17 cellular contexts compared by ENCODE assay signal in genomic region chr7:2090526-2091520, GRCh38.
DNase-seq lines count a peak whose midpoint lies in the region; ATAC-seq, FAIRE-seq and TF ChIP-seq lines count a peak whose summit lies in the region.
"Had no signal": no experiment of that assay in that cellular context is flagged by ENCODE, and none has a peak within 500 bp of the region (broad histone marks: within the 10 kb centered on the region; RNA-seq: fewer than 3 reads in every experiment).

No MANE protein-coding gene starts in this region.

- no peak overlapping the region for H4K8ac ChIP-seq in trophoblast cell (ENCODE audit: low read depth, low read length)

- H3K27me3 ChIP-seq in foreskin keratinocyte (no peaks in the 10 kb centered on the region), trophoblast cell (ENCODE audit: insufficient read depth, low read length) (no peaks in the 10 kb centered on the region)

- POLR2A ChIA-PET in WTC11 (lab: Charles Lee): no interaction called here
- POLR2A ChIA-PET in T-cell (lab: Charles Lee): no interaction called here

- no CpG with 5 or more reads among the region's 29 CpGs for WGBS in trophoblast cell (ENCODE audit: extremely low coverage, insufficient coverage, insufficient read length)

- no peak overlapping the region for H2AK5ac ChIP-seq in trophoblast cell (ENCODE audit: low read length)

- no peak for TF ChIP-seq CTCF in WTC11 (IDR thresholded peaks at IDR 0.05)
- no peak for TF ChIP-seq CTCF in foreskin keratinocyte (conservative IDR thresholded peaks at IDR 0.05)

- no peak overlapping the region for H2BK12ac ChIP-seq in trophoblast cell (ENCODE audit: low read length)

- H3K4me1 ChIP-seq in foreskin keratinocyte (no peaks in the 10 kb centered on the region), trophoblast cell (ENCODE audit: control insufficient read depth in 1 of 2, insufficient read depth in 2 of 2, low read length in 2 of 2) (peaks cover 0 to 6% of the 10 kb centered on the region in 2 experiments)

- H3K14ac ChIP-seq in trophoblast cell (ENCODE audit: low read length): no peak overlapping the region

- H2BK5ac ChIP-seq in trophoblast cell (ENCODE audit: low read depth, low read length, poor library complexity): no peak overlapping the region

- no peak overlapping the region for H3K4ac ChIP-seq in trophoblast cell (ENCODE audit: low read depth, low read length)

- ATAC-seq in WTC11 (no peak), foreskin keratinocyte (peak; percentile 55), T-cell (replicated peaks in 1 of 4) (no peak)

- no peaks in the 10 kb centered on the region for H3K9me3 ChIP-seq in trophoblast cell (ENCODE audit: insufficient read depth, low read depth, low read length)

- no peak overlapping the region for H4K91ac ChIP-seq in trophoblast cell (ENCODE audit: low read depth, low read length)

- H3K27ac Mint-ChIP-seq in WTC11 (peak overlapping the region; percentile 51; the same call in 1 of the 2 replicates), T-cell (no peak overlapping the region)
- H3K27ac Mint-ChIP-seq: B cell; CD4-positive, alpha-beta T cell; HFFc6 had no signal

- H3K27ac ChIP-seq in foreskin keratinocyte (peak overlapping the region; percentile 19), trophoblast cell (ENCODE audit: low read depth, low read length) (no peak overlapping the region)

- H3K18ac ChIP-seq in trophoblast cell (ENCODE audit: low read length): peak overlapping the region; percentile 21

- no peaks in the 10 kb centered on the region for H3K79me1 ChIP-seq in trophoblast cell (ENCODE audit: low read length)

- DNase-seq in WTC11 (ENCODE audit: low spot score) (no peak), foreskin keratinocyte (peak; percentile 48 to 55), trophoblast cell (no peak), urothelium cell line (ENCODE audit: low spot score) (no peak), T-cell (no peak), LoVo (ENCODE audit: low spot score) (no peak), HUDEP-2 (lab: John Stamatoyannopoulos, UW; ENCODE audit: unreplicated experiment in 76 of 76) (no peak)
- DNase-seq in activated naive CD4-positive, alpha-beta T cell treated with Interleukin-2 at 50 U/mL for 16 hours: no peak
- DNase-seq: C1 segment of cervical spinal cord; Calu3; CD4-positive, alpha-beta T cell; DMS 273 treated with DMSO at 0.1 percent for 48 hours; HCEC 1CT; HFFc6 had no signal

- H2AFZ ChIP-seq in trophoblast cell (ENCODE audit: insufficient read depth, low read length, poor library complexity): no peak overlapping the region

- FAIRE-seq in urothelium cell line (lab: Jason Lieb, UNC): peak; percentile 74
- FAIRE-seq: A204.1, HTR-8/SVneo had no signal

- H4K12ac ChIP-seq in trophoblast cell (ENCODE audit: low read depth, low read length): no peak overlapping the region

- H3K4me3 Mint-ChIP-seq in WTC11 (no peak overlapping the region), T-cell (no peak overlapping the region)
- H3K4me3 Mint-ChIP-seq: B cell; CD4-positive, alpha-beta T cell; HFFc6 had no signal

- no peaks in the 10 kb centered on the region for H3K27me3 Mint-ChIP-seq in WTC11 (ENCODE audit: low read depth)
- no peaks in the 10 kb centered on the region for H3K27me3 Mint-ChIP-seq in T-cell
- H3K27me3 Mint-ChIP-seq: B cell; CD4-positive, alpha-beta T cell had no signal

- H3K9me3 Mint-ChIP-seq in WTC11 (peaks cover 12% of the 10 kb centered on the region), T-cell (no peaks in the 10 kb centered on the region)
- H3K9me3 Mint-ChIP-seq: CD4-positive, alpha-beta T cell; HFFc6 had no signal

- H3K4me3 ChIP-seq in trophoblast cell (ENCODE audit: low read depth, low read length): no peak overlapping the region

- CTCF ChIA-PET in WTC11 (lab: Charles Lee): no interaction called here
- CTCF ChIA-PET in T-cell (lab: Charles Lee): no interaction called here

- H3K36me3 Mint-ChIP-seq in WTC11 (peaks cover 16% of the 10 kb centered on the region), T-cell (peaks cover 16% of the 10 kb centered on the region)

- H2BK120ac ChIP-seq in trophoblast cell (ENCODE audit: insufficient read depth, low read length, poor library complexity): no peak overlapping the region

- no peak overlapping the region for H3K23ac ChIP-seq in trophoblast cell (ENCODE audit: low read length)

- H3K4me1 Mint-ChIP-seq in WTC11 (no peaks in the 10 kb centered on the region), T-cell (peaks cover 10 to 25% (median 10%) of the 10 kb centered on the region in 3 donors)

- H3K36me3 ChIP-seq in trophoblast cell (ENCODE audit: control insufficient read depth in 1 of 2, insufficient read depth in 2 of 2, low read length in 2 of 2): peaks cover 0 to 4% of the 10 kb centered on the region in 2 experiments

- H3K4me2 ChIP-seq in trophoblast cell (ENCODE audit: low read length): no peak overlapping the region

- no peaks in the 10 kb centered on the region for H3K79me2 ChIP-seq in trophoblast cell (ENCODE audit: control insufficient read depth, insufficient read depth, low read length, poor library complexity)

- H3K9ac ChIP-seq in trophoblast cell (ENCODE audit: low read length): no peak overlapping the region

TF ChIP-seq in WTC11, 78 proteins besides CTCF, POLR2A, EP300 and RAD21 (continues in another document):
- no peak for TF ChIP-seq FOXK1 (CRISPR knock-in tag; IDR thresholded peaks at IDR 0.05)
- no peak for TF ChIP-seq NR1H2 (CRISPR knock-in tag; IDR thresholded peaks at IDR 0.05)
- no peak for TF ChIP-seq ZBTB43 (CRISPR knock-in tag; IDR thresholded peaks at IDR 0.05)
- no peak for TF ChIP-seq ATF2 (CRISPR knock-in tag; IDR thresholded peaks at IDR 0.05; ENCODE audit: borderline replicate concordance, low read depth)
- TF ChIP-seq SOX15 (CRISPR knock-in tag; IDR thresholded peaks at IDR 0.05): no peak
- TF ChIP-seq PRDM15 (CRISPR knock-in tag; IDR thresholded peaks at IDR 0.05): no peak
- no peak for TF ChIP-seq CREB1 (CRISPR knock-in tag; IDR thresholded peaks at IDR 0.05)
- no peak for TF ChIP-seq FOXJ3 (CRISPR knock-in tag; IDR thresholded peaks at IDR 0.05; ENCODE audit: borderline replicate concordance)
- no peak for TF ChIP-seq E2F4 (CRISPR knock-in tag; IDR thresholded peaks at IDR 0.05; ENCODE audit: borderline replicate concordance, low read depth)

Comparison
In these comparisons a context has a peak if more than half of its experiments do, and no peak if none do; other contexts are left out.
1. DNase-seq: peak in foreskin keratinocyte (2 of 2); none in WTC11 (single experiment), trophoblast cell (0 of 2), urothelium cell line (single experiment), T-cell (0 of 34), activated naive CD4-positive, alpha-beta T cell treated with Interleukin-2 at 50 U/mL for 16 hours (single experiment), LoVo (single experiment) and HUDEP-2 (0 of 76).